8 cellular contexts compared by ENCODE assay signal in the genomic region with DNA sequence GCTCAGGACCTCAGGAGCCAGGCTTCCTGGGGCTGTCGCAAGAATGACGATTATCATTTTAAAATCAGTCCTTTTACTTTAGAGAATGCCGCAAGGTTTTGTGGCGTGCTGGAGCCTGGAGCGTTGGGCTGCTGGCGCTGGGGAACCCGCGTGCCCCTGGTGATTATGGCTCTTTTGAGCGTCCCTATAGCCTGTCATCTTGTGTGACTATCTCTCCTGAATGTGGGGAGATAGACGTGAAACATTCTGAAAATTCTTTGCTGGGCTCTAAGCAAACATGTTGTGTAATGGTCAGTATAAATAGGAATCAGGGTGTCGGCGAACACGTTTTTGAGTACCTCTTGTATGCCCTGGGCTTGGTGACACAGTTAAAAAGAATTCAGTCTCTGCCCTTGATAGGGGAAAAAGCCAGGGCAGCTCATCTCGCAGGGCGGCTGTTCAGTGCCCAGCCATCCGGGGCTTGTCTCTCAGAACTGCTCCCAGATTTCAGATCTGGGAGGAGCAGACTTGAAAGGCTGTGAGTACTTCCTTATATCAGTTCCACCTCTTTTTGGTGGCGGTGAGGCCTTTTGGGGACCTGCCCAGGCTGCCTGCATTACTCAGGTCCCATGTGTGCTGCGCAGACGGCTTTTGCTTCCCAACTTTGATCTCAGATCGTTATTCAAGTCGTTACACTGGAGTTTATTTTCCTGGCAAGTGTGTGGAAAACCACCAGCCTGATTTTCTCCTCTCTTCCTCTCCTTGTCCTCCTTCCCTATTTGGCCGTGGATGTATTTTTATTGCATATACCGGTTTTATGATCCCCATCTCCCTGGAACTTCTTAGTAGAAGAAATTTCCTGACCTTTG. TPM values are rescaled to one million over a fixed set of nuclear protein-coding genes. Genes with fewer than 3 reads are reported as not detected.
A peak's percentile ranks its signal among the peaks of the same experiment; 100 is the strongest.
DNase-seq lines count a peak whose midpoint lies in the region; ATAC-seq, FAIRE-seq and TF ChIP-seq lines count a peak whose summit lies in the region.

No MANE protein-coding gene starts in this region.

- H3K27ac ChIP-seq in Panc1 (ENCODE audit: low read length) (peak overlapping the region; percentile 84), pancreas (peak overlapping the region; percentile 22 to 80 (median 66))

- BruUV-seq in Panc1 (replicated peaks; lab: Mats Ljungman, UMichigan) = no TSS peak

- WGBS in pancreas, 2 donors = 18 to 21% methylated on average over 23 of the region's 23 CpGs

- H3K9me3 Mint-ChIP-seq in activated naive CD4-positive, alpha-beta T cell treated with anti-CD3 and anti-CD28 coated beads, Interleukin-2, amount 50 U/mL, for 24 hours = no peaks in the 10 kb centered on the region

- DNase-seq in GM04503 (ENCODE audit: low read depth) (peak; percentile 80), Panc1 (ENCODE audit: low read depth, low spot score) (no peak), head of caudate nucleus (peak in 32 of 42 donors; percentile 13 to 62 (median 37)), pancreas (no peak), globus pallidus (ENCODE audit: low spot score) (no peak), GM19238 (ENCODE audit: insufficient read length, low spot score) (no peak)

- intact Hi-C loops in Panc1 (cut with micrococcal nuclease; ENCODE audit: unreplicated experiment) = no loop called here
- intact Hi-C loops in head of caudate nucleus (cut with DNase I) = no loop called here
- intact Hi-C loops in pancreas (cut with DNase I) = no loop called here

- H3K36me3 Mint-ChIP-seq in activated naive CD4-positive, alpha-beta T cell treated with anti-CD3 and anti-CD28 coated beads, Interleukin-2, amount 50 U/mL, for 24 hours = peaks cover 5% of the 10 kb centered on the region

- peaks cover 63% of the 10 kb centered on the region for H3K4me1 Mint-ChIP-seq in activated naive CD4-positive, alpha-beta T cell treated with anti-CD3 and anti-CD28 coated beads, Interleukin-2, amount 50 U/mL, for 24 hours

- ATAC-seq in HG02678 (IDR thresholded peaks at IDR 0.05; ENCODE audit: unreplicated experiment) = peak; percentile 9
- peak; percentile 44 for ATAC-seq in Panc1
- ATAC-seq in pancreas = peak; percentile 18 to 49 (median 36)

- CTCF ChIA-PET in Panc1 (lab: Charles Lee) = interaction anchor here (0.6 kb wide), 1 partner anchor 188 kb away, joined by 5 read pairs; no protein-coding TSS in a partner anchor

- peaks cover 17% of the 10 kb centered on the region for H3K4me1 ChIP-seq in Panc1 (ENCODE audit: control insufficient read depth, insufficient read depth, low read length)
- H3K4me1 ChIP-seq in pancreas = peaks cover 0 to 7% (median 4%) of the 10 kb centered on the region in 3 donors

- H3K4me3 ChIP-seq in Panc1 (ENCODE audit: low read depth in 2 of 2, low read length in 2 of 2) = peak overlapping the region; percentile 76 to 83
- H3K4me3 ChIP-seq in pancreas = peak overlapping the region; percentile 72 to 89 (median 82)

- TF ChIP-seq CTCF in Panc1 (IDR thresholded peaks at IDR 0.05) (no peak), pancreas (IDR thresholded peaks at IDR 0.05) (no peak)

- POLR2A ChIA-PET in Panc1 (lab: Charles Lee) = no interaction called here

- peak overlapping the region; percentile 94 for H3K4me3 Mint-ChIP-seq in activated naive CD4-positive, alpha-beta T cell treated with anti-CD3 and anti-CD28 coated beads, Interleukin-2, amount 50 U/mL, for 24 hours

- no peaks in the 10 kb centered on the region for H3K27me3 Mint-ChIP-seq in activated naive CD4-positive, alpha-beta T cell treated with anti-CD3 and anti-CD28 coated beads, Interleukin-2, amount 50 U/mL, for 24 hours

- in situ Hi-C loops in Panc1 (cut with HindIII; ENCODE audit: low pct_unique_long_range_greater_than_20kb, low sequenced_read_pairs) = no loop called here

- H3K9me3 ChIP-seq in Panc1 (ENCODE audit: control insufficient read depth, insufficient read depth, low read depth, low read length) = no peaks in the 10 kb centered on the region
- H3K9me3 ChIP-seq in pancreas = no peaks in the 10 kb centered on the region

- H3K36me3 ChIP-seq in Panc1 (ENCODE audit: control insufficient read depth, insufficient read depth, low read length) (no peaks in the 10 kb centered on the region; the same call in 1 of the 2 replicates), pancreas (no peaks in the 10 kb centered on the region)

- peak overlapping the region; percentile 96 for H3K27ac Mint-ChIP-seq in activated naive CD4-positive, alpha-beta T cell treated with anti-CD3 and anti-CD28 coated beads, Interleukin-2, amount 50 U/mL, for 24 hours

- H3K27me3 ChIP-seq in Panc1 (ENCODE audit: control insufficient read depth, insufficient read depth, low read length) (no peaks in the 10 kb centered on the region), pancreas (no peaks in the 10 kb centered on the region)

- no peak for FAIRE-seq in pancreas (lab: Jason Lieb, UNC)

RNA-seq across cellular contexts. Expression of gene SLC7A6, which starts 1.0 kb away (rescaled TPM):
- 58.9 TPM for total RNA-seq in Panc1 (2021; ENCODE audit: unreplicated experiment)
- polyA plus RNA-seq in Panc1 (2012; ENCODE audit: insufficient read length) = 34.4 TPM
- total RNA-seq in pancreas = 1 to 10 TPM; 4.3 to 8.7 (median 6.0) TPM
- 1 to 10 TPM; 3.1 to 5.4 TPM for polyA plus RNA-seq in pancreas

RNA-seq across cellular contexts. Expression of gene PLA2G15, which starts 20.1 kb away (rescaled TPM):
- total RNA-seq in Panc1 (2021; ENCODE audit: unreplicated experiment) = 14.3 TPM
- 14.7 TPM for polyA plus RNA-seq in Panc1 (2012; ENCODE audit: insufficient read length)
- 10 to 100 TPM in 1 of 6 donors, 1 to 10 TPM in 5; 3.5 to 14.1 (median 5.1) TPM for total RNA-seq in pancreas
- polyA plus RNA-seq in pancreas = 1 to 10 TPM; 6.1 to 8.4 TPM

RNA-seq across cellular contexts. Expression of gene ESRP2, which starts 29.4 kb away (rescaled TPM):
- total RNA-seq in Panc1 (2021; ENCODE audit: unreplicated experiment) (27.0 TPM), pancreas (10 to 100 TPM; 20.1 to 43.4 (median 33.3) TPM)
- polyA plus RNA-seq in Panc1 (2012; ENCODE audit: insufficient read length) = 18.5 TPM
- polyA plus RNA-seq in pancreas = 10 to 100 TPM; 35.5 to 45.5 TPM

RNA-seq across cellular contexts. Expression of gene SLC7A6OS, which starts 45.4 kb away (rescaled TPM):
- total RNA-seq in Panc1 (2021; ENCODE audit: unreplicated experiment) (16.0 TPM), pancreas (1 to 10 TPM; 6.4 to 8.1 (median 6.6) TPM)
- 7.7 TPM for polyA plus RNA-seq in Panc1 (2012; ENCODE audit: insufficient read length)
- polyA plus RNA-seq in pancreas = 1 to 10 TPM; 5.2 to 5.8 TPM

RNA-seq across cellular contexts. Expression of gene PRMT7, which starts 45.5 kb away (rescaled TPM):
- 33.1 TPM for total RNA-seq in Panc1 (2021; ENCODE audit: unreplicated experiment)
- polyA plus RNA-seq in Panc1 (2012; ENCODE audit: insufficient read length) = 37.1 TPM
- total RNA-seq in pancreas = 10 to 100 TPM; 11.6 to 22.6 (median 15.6) TPM
- polyA plus RNA-seq in pancreas = 10 to 100 TPM; 43.9 to 47.9 TPM

Comparison
In these comparisons a context has a peak if more than half of its experiments do, and no peak if none do; other contexts are left out.
1. DNase-seq: peak in GM04503 (single experiment) and head of caudate nucleus (32 of 42); none in Panc1 (single experiment), pancreas (0 of 6), globus pallidus (single experiment) and GM19238 (single experiment).
2. Peak in every context shown above with its lines, with median percentiles within 50 percentile points of each other: ATAC-seq.